ENCODE assay signal across 8 cellular contexts in genomic region chr6:106629103-106629858, GRCh38. TPM values are rescaled to one million over a fixed set of nuclear protein-coding genes. Genes with fewer than 3 reads are reported as not detected.
DNase-seq lines count a peak whose midpoint lies in the region; ATAC-seq and TF ChIP-seq lines count a peak whose summit lies in the region.

Gene QRSL1 (plus strand): TSS chr6:106629578. CDS start chr6:106629682, 104 bp downstream.
Gene RTN4IP1 (minus strand): TSS chr6:106629498. CDS start chr6:106629021, 477 bp downstream.

- in situ Hi-C loops in GM13976 (cut with MboI; ENCODE audit: low sequenced_read_pairs, unreplicated experiment): no loop called here

- POLR2A ChIA-PET in T-cell (lab: Charles Lee): interaction anchor here in 1 of 2 donors (0.6 to 1.0 kb wide), 2 partner anchors 180 to 404 kb away, joined by 3 read pairs; no protein-coding TSS in a partner anchor

- no peaks in the 10 kb centered on the region for H3K36me3 ChIP-seq in heart right ventricle
- H3K36me3 ChIP-seq in upper lobe of right lung: no peaks in the 10 kb centered on the region

- H3K4me1 ChIP-seq in heart right ventricle (peaks cover 0 to 29% (median 19%) of the 10 kb centered on the region in 9 donors), upper lobe of right lung (peaks cover 12% of the 10 kb centered on the region)

- DNase-seq in GM13976 (ENCODE audit: low spot score): peak; percentile 95
- DNase-seq in NCI-H1436 (lab: John Stamatoyannopoulos, UW): peak; percentile 89
- peak; percentile 67 to 91 (median 84) for DNase-seq in T-cell
- peak; percentile 88 for DNase-seq in amniotic epithelial cell (ENCODE audit: low read depth)
- DNase-seq in heart right ventricle: peak; percentile 77 to 91
- peak; percentile 92 for DNase-seq in posterior vena cava (ENCODE audit: low spot score)
- peak; percentile 88 for DNase-seq in upper lobe of right lung

- peak within 1 kb of the TSS; percentile 55 to 96 (median 77) for H3K4me3 ChIP-seq in heart right ventricle
- H3K4me3 ChIP-seq in upper lobe of right lung: peak within 1 kb of the TSS; percentile 94

- no peaks in the 10 kb centered on the region for H3K27me3 Mint-ChIP-seq in T-cell

- ATAC-seq in HG02840 (IDR thresholded peaks at IDR 0.05; ENCODE audit: low FRiP score, unreplicated experiment): peak; percentile 74
- ATAC-seq in T-cell (replicated peaks in 1 of 4): peak; percentile 94 to 97 (median 96)
- peak; percentile 97 to 100 (median 100) for ATAC-seq in heart right ventricle
- ATAC-seq in upper lobe of right lung: peak; percentile 100

- peak within 1 kb of the TSS; percentile 92 to 99 for H3K27ac Mint-ChIP-seq in T-cell

- peaks cover 39 to 47% (median 44%) of the 10 kb centered on the region in 3 donors for H3K4me1 Mint-ChIP-seq in T-cell

- H3K9me3 ChIP-seq in heart right ventricle: no peaks in the 10 kb centered on the region
- H3K9me3 ChIP-seq in upper lobe of right lung: no peaks in the 10 kb centered on the region

- WGBS in heart right ventricle, 2 donors: 0 to 1% methylated on average over 46 of the region's 46 CpGs

- H3K27me3 ChIP-seq in heart right ventricle (no peaks in the 10 kb centered on the region), upper lobe of right lung (no peaks in the 10 kb centered on the region)

- peak within 1 kb of the TSS; percentile 89 to 98 (median 94) for H3K4me3 Mint-ChIP-seq in T-cell

- TF ChIP-seq CTCF in GM13976 (IDR thresholded peaks at IDR 0.05; ENCODE audit: borderline replicate concordance, control extremely low read depth, extremely low read depth, insufficient read depth, missing control alignments) (no peak), heart right ventricle (IDR thresholded peaks at IDR 0.05) (no peak), upper lobe of right lung (IDR thresholded peaks at IDR 0.05) (no peak)

- intact Hi-C loops in heart right ventricle (cut with DNase I): no loop called here
- intact Hi-C loops in posterior vena cava (cut with DNase I): no loop called here
- intact Hi-C loops in upper lobe of right lung (cut with DNase I): no loop called here

- no peaks in the 10 kb centered on the region for H3K9me3 Mint-ChIP-seq in T-cell

- peaks cover 8% of the 10 kb centered on the region for H3K36me3 Mint-ChIP-seq in T-cell

- H3K27ac ChIP-seq in heart right ventricle: peak within 1 kb of the TSS; percentile 19 to 92 (median 82)
- H3K27ac ChIP-seq in upper lobe of right lung: peak within 1 kb of the TSS; percentile 84

- CTCF ChIA-PET in T-cell (lab: Charles Lee): interaction anchor here in 1 of 2 donors (0.8 to 1.6 kb wide), 4 partner anchors 21 to 1912 kb away, joined by 3 to 6 read pairs (median 3); no protein-coding TSS in a partner anchor

RNA-seq across cellular contexts. Expression of gene QRSL1, which starts in this region (rescaled TPM):
- total RNA-seq in T-cell: 10 to 100 TPM in 3 of 5 donors, 1 to 10 TPM in 2; 7.6 to 13.8 (median 12.3) TPM
- 10 to 100 TPM; 12.4 to 20.0 (median 15.1) TPM for total RNA-seq in heart right ventricle
- polyA plus RNA-seq in heart right ventricle: 10 to 100 TPM in 1 of 2 donors, 1 to 10 TPM in 1; 8.1 to 10.7 TPM
- total RNA-seq in posterior vena cava: 1 to 10 TPM; 6.5 to 8.6 TPM
- 11.8 TPM for total RNA-seq in upper lobe of right lung

RNA-seq across cellular contexts. Expression of gene RTN4IP1, which starts in this region (rescaled TPM):
- 1 to 10 TPM; 5.2 to 7.6 (median 7.0) TPM for total RNA-seq in T-cell
- 10 to 100 TPM; 13.4 to 23.3 (median 15.5) TPM for total RNA-seq in heart right ventricle
- polyA plus RNA-seq in heart right ventricle: 10 to 100 TPM in 1 of 2 donors, 1 to 10 TPM in 1; 8.8 to 22.3 TPM
- 1 to 10 TPM; 3.6 to 4.3 TPM for total RNA-seq in posterior vena cava
- total RNA-seq in upper lobe of right lung: 3.2 TPM

Comparison
In these comparisons a context has a peak if more than half of its experiments do, and no peak if none do; other contexts are left out.
1. Peak in every context shown above with its lines: DNase-seq, ATAC-seq, H3K4me3 ChIP-seq and H3K27ac ChIP-seq.